In the genomic region with DNA sequence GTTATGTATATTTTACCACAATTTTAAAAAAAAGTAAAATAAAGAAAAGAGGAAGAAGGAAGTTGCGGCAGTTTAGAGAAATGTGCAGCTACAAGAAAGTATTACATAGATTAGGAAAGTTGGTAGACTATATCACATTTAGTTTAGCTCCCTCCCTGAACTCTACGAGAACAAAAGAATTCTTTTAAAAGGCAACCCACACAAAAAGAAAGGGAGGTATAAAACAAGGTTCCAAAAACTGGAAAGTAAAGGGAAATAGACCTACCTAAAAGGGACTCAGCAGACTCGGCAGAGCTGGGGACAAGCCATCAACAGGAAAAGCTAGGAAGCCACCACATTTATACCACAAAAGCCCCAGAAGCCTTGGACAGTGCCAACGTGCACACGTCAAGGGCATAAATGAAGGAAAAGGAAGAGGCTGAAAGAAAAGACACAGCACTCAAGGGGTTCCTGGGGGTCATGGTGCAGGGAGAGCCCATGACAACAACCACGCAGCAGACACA, we compare ENCODE assay signal across 11 cellular contexts. TPM values are rescaled to one million over a fixed set of nuclear protein-coding genes. Genes with fewer than 3 reads are reported as not detected.
DNase-seq lines count a peak whose midpoint lies in the region; ATAC-seq and TF ChIP-seq lines count a peak whose summit lies in the region.
"Had no signal": no experiment of that assay in that cellular context is flagged by ENCODE, and none has a peak within 500 bp of the region (broad histone marks: within the 10 kb centered on the region; RNA-seq: fewer than 3 reads in every experiment).

No MANE protein-coding gene starts in this region.

- no peak for TF ChIP-seq CTCF in CD4-positive, alpha-beta T cell (IDR thresholded peaks at IDR 0.05)

- peaks cover 0 to 63% of the 10 kb centered on the region in 2 donors for H3K4me1 ChIP-seq in naive thymus-derived CD4-positive, alpha-beta T cell (ENCODE audit: control insufficient read depth in 2 of 2, insufficient read depth in 2 of 2, low read length in 2 of 2)

- no peak for DNase-seq in CD4-positive, alpha-beta T cell
- DNase-seq in Kasumi-1 (lab: John Stamatoyannopoulos, UW) (peak; percentile 73 to 82), cortex of kidney (lab: John Stamatoyannopoulos, UW) (no peak), ecto neural progenitor cell (ENCODE audit: low spot score) (no peak)
- DNase-seq in naive thymus-derived CD4-positive, alpha-beta T cell, result peak in 6 of 9 donors; percentile 23 to 62 (median 46)
- DNase-seq: GOT3, MG63, small intestine had no signal

- H3K36me3 ChIP-seq in naive thymus-derived CD4-positive, alpha-beta T cell (ENCODE audit: control insufficient read depth in 2 of 3, insufficient read depth in 3 of 3, low read length in 3 of 3), result peaks cover 6 to 56% (median 16%) of the 10 kb centered on the region in 3 experiments

- H3K9me3 Mint-ChIP-seq in CD4-positive, alpha-beta T cell, result no peaks in the 10 kb centered on the region
- no peaks in the 10 kb centered on the region for H3K9me3 Mint-ChIP-seq in activated naive CD8-positive, alpha-beta T cell (ENCODE audit: low read depth)
- no peaks in the 10 kb centered on the region for H3K9me3 Mint-ChIP-seq in naive thymus-derived CD4-positive, alpha-beta T cell

- H3K36me3 Mint-ChIP-seq in CD4-positive, alpha-beta T cell (ENCODE audit: low read depth), result peaks cover 90% of the 10 kb centered on the region
- peaks cover 3% of the 10 kb centered on the region for H3K36me3 Mint-ChIP-seq in activated naive CD8-positive, alpha-beta T cell
- peaks cover 10 to 31% (median 22%) of the 10 kb centered on the region in 5 donors for H3K36me3 Mint-ChIP-seq in naive thymus-derived CD4-positive, alpha-beta T cell

- peaks cover 66% of the 10 kb centered on the region for H3K4me1 Mint-ChIP-seq in CD4-positive, alpha-beta T cell (ENCODE audit: low read depth)
- peaks cover 75% of the 10 kb centered on the region for H3K4me1 Mint-ChIP-seq in activated naive CD8-positive, alpha-beta T cell (ENCODE audit: low read depth)
- H3K4me1 Mint-ChIP-seq in naive thymus-derived CD4-positive, alpha-beta T cell, result peaks cover 41 to 80% (median 62%) of the 10 kb centered on the region in 7 donors

- intact Hi-C loops in CD4-positive, alpha-beta T cell (cut with DNase I, micrococcal nuclease), result no loop called here
- intact Hi-C loops in naive thymus-derived CD4-positive, alpha-beta T cell (cut with micrococcal nuclease), result loop anchor here in 1 of 2 donors (1.0 to 2.0 kb wide), 2 partner anchors 10 to 48 kb away; a partner anchor contains a TSS

- peak overlapping the region; percentile 74 for H3K4me3 Mint-ChIP-seq in CD4-positive, alpha-beta T cell
- peak overlapping the region; percentile 65 for H3K4me3 Mint-ChIP-seq in activated naive CD8-positive, alpha-beta T cell
- peak overlapping the region; percentile 59 to 92 (median 76) for H3K4me3 Mint-ChIP-seq in naive thymus-derived CD4-positive, alpha-beta T cell

- H3K27ac ChIP-seq in CD4-positive, alpha-beta T cell (ENCODE audit: low read depth, low read length), result peak overlapping the region; percentile 51
- H3K27ac ChIP-seq in naive thymus-derived CD4-positive, alpha-beta T cell (ENCODE audit: low read depth, low read length), result peak overlapping the region; percentile 69

- no peaks in the 10 kb centered on the region for H3K27me3 Mint-ChIP-seq in CD4-positive, alpha-beta T cell
- H3K27me3 Mint-ChIP-seq in activated naive CD8-positive, alpha-beta T cell, result no peaks in the 10 kb centered on the region
- H3K27me3 Mint-ChIP-seq in naive thymus-derived CD4-positive, alpha-beta T cell, result no peaks in the 10 kb centered on the region

- H3K27ac Mint-ChIP-seq in CD4-positive, alpha-beta T cell, result peak overlapping the region; percentile 81
- H3K27ac Mint-ChIP-seq in activated naive CD8-positive, alpha-beta T cell, result peak overlapping the region; percentile 94
- peak overlapping the region; percentile 78 to 95 (median 92) for H3K27ac Mint-ChIP-seq in naive thymus-derived CD4-positive, alpha-beta T cell

- CTCF ChIA-PET in CD4-positive, alpha-beta T cell (lab: Charles Lee), result no interaction called here
- CTCF ChIA-PET in naive thymus-derived CD4-positive, alpha-beta T cell (lab: Charles Lee), result interaction anchor here (0.6 to 1.0 kb wide), 3 partner anchors 72 to 1124 kb away, joined by 3 to 8 read pairs (median 3); no protein-coding TSS in a partner anchor

- no peaks in the 10 kb centered on the region for H3K9me3 ChIP-seq in CD4-positive, alpha-beta T cell (ENCODE audit: control insufficient read depth, low read length)
- H3K9me3 ChIP-seq in naive thymus-derived CD4-positive, alpha-beta T cell (ENCODE audit: control insufficient read depth in 2 of 3, low read length in 3 of 3), result no peaks in the 10 kb centered on the region
- H3K9me3 ChIP-seq: MG63 had no signal

- POLR2A ChIA-PET in CD4-positive, alpha-beta T cell (lab: Charles Lee), result interaction anchor here (1.0 to 2.0 kb wide), 4 partner anchors 8 to 48 kb away, joined by 3 to 11 read pairs (median 6); a partner anchor contains a TSS
- POLR2A ChIA-PET in naive thymus-derived CD4-positive, alpha-beta T cell (lab: Charles Lee), result interaction anchor here (0.7 to 2.7 kb wide), 7 partner anchors 10 to 74 kb away, joined by 3 to 12 read pairs (median 5); a partner anchor contains a TSS

- H3K4me3 ChIP-seq in naive thymus-derived CD4-positive, alpha-beta T cell (ENCODE audit: low read length), result peak overlapping the region; percentile 18
- H3K4me3 ChIP-seq: MG63 had no signal

- ATAC-seq in CD4-positive, alpha-beta T cell (ENCODE audit: poor library complexity), result peak; percentile 50
- peak; percentile 32 for ATAC-seq in naive thymus-derived CD4-positive, alpha-beta T cell
- no peak for ATAC-seq in GM18517 (IDR thresholded peaks at IDR 0.05; ENCODE audit: unreplicated experiment)
- ATAC-seq in GM21529 (IDR thresholded peaks at IDR 0.05; ENCODE audit: unreplicated experiment), result no peak

- H3K27me3 ChIP-seq in CD4-positive, alpha-beta T cell (ENCODE audit: control insufficient read depth, insufficient read depth, low read length), result no peaks in the 10 kb centered on the region
- no peaks in the 10 kb centered on the region for H3K27me3 ChIP-seq in naive thymus-derived CD4-positive, alpha-beta T cell (ENCODE audit: control insufficient read depth in 2 of 2, insufficient read depth in 2 of 2, low read length in 2 of 2)
- H3K27me3 ChIP-seq: MG63 had no signal

RNA-seq across cellular contexts. Expression of a gene that starts 9.1 kb away (rescaled TPM):
- 10 to 100 TPM; 34.2 to 36.0 TPM for total RNA-seq in CD4-positive, alpha-beta T cell
- total RNA-seq in naive thymus-derived CD4-positive, alpha-beta T cell, result 10 to 100 TPM; 33.7 to 69.0 (median 40.4) TPM
- 10 to 100 TPM; 23.6 to 38.0 TPM for polyA plus RNA-seq in naive thymus-derived CD4-positive, alpha-beta T cell

RNA-seq across cellular contexts. Expression of a gene that starts 9.4 kb away (rescaled TPM):
- 10 to 100 TPM; 55.4 to 55.6 TPM for total RNA-seq in CD4-positive, alpha-beta T cell
- total RNA-seq in naive thymus-derived CD4-positive, alpha-beta T cell, result 10 to 100 TPM; 62.1 to 85.3 (median 71.6) TPM
- 100 to 1,000 TPM in 1 of 2 donors, 10 to 100 TPM in 1; 85.5 to 115 TPM for polyA plus RNA-seq in naive thymus-derived CD4-positive, alpha-beta T cell

RNA-seq across cellular contexts. Expression of a gene that starts 48.0 kb away (rescaled TPM):
- total RNA-seq in CD4-positive, alpha-beta T cell, result 10 to 100 TPM; 57.4 to 58.6 TPM
- total RNA-seq in naive thymus-derived CD4-positive, alpha-beta T cell, result 100 to 1,000 TPM in 1 of 5 experiments, 10 to 100 TPM in 4; 56.5 to 133 (median 74.2) TPM
- 100 to 1,000 TPM; 106 to 120 TPM for polyA plus RNA-seq in naive thymus-derived CD4-positive, alpha-beta T cell

RNA-seq across cellular contexts. Expression of a gene that starts 48.7 kb away (rescaled TPM):
- 100 to 1,000 TPM; 274 to 297 TPM for total RNA-seq in CD4-positive, alpha-beta T cell
- total RNA-seq in naive thymus-derived CD4-positive, alpha-beta T cell, result 100 to 1,000 TPM; 165 to 255 (median 212) TPM
- 100 to 1,000 TPM in 1 of 2 donors, 10 to 100 TPM in 1; 86.6 to 137 TPM for polyA plus RNA-seq in naive thymus-derived CD4-positive, alpha-beta T cell

Comparison
In these comparisons a context has a peak if more than half of its experiments do, and no peak if none do; other contexts are left out.
1. ATAC-seq: peak in CD4-positive, alpha-beta T cell (single experiment) and naive thymus-derived CD4-positive, alpha-beta T cell (single experiment); none in GM18517 (single experiment) and GM21529 (single experiment).
2. DNase-seq: peak in Kasumi-1 (2 of 2) and naive thymus-derived CD4-positive, alpha-beta T cell (6 of 9); none in CD4-positive, alpha-beta T cell (0 of 10), cortex of kidney (single experiment) and ecto neural progenitor cell (single experiment).
3. Peak in every context shown above with its lines, with median percentiles within 50 percentile points of each other: H3K27ac Mint-ChIP-seq and H3K4me3 Mint-ChIP-seq.